ENCODE assay signal across 13 cellular contexts in genomic region chr11:60777572-60777971, GRCh38. TPM values are rescaled to one million over a fixed set of nuclear protein-coding genes. Genes with fewer than 3 reads are reported as not detected.
DNase-seq lines count a peak whose midpoint lies in the region; ATAC-seq, FAIRE-seq and TF ChIP-seq lines count a peak whose summit lies in the region.
"Had no signal": no experiment of that assay in that cellular context is flagged by ENCODE, and none has a peak within 500 bp of the region (broad histone marks: within the 10 kb centered on the region; RNA-seq: fewer than 3 reads in every experiment).

No MANE protein-coding gene starts in this region.

- H3K4me3 ChIP-seq in breast epithelium = no peak overlapping the region
- no peak overlapping the region for H3K4me3 ChIP-seq in K562

- TF ChIP-seq POLR2A in breast epithelium (IDR thresholded peaks at IDR 0.05) (no peak), K562 (conservative IDR thresholded peaks at IDR 0.05) (no peak)

- peaks cover 16% of the 10 kb centered on the region for H3K4me1 Mint-ChIP-seq in MCF 10A (ENCODE audit: insufficient read depth, unreplicated experiment)
- H3K4me1 Mint-ChIP-seq: natural killer cell had no signal

- CTCF ChIA-PET in MCF 10A (lab: Yijun Ruan, JAX) = interaction anchor here (0.5 to 7.6 kb wide), 13 partner anchors 13 to 408 kb away, joined by 3 to 72 read pairs (median 4); no protein-coding TSS in a partner anchor
- CTCF ChIA-PET in K562 (lab: Yijun Ruan, JAX; ENCODE audit: low intra/inter-chr PET ratio) = no interaction called here
- CTCF ChIA-PET in GM10248 (lab: Yijun Ruan, JAX) = interaction anchor here (1.0 to 12.5 kb wide), 11 partner anchors 8 to 411 kb away, joined by 3 to 268 read pairs (median 9); no protein-coding TSS in a partner anchor

- DNase-seq in MCF 10A (ENCODE audit: unreplicated experiment) (peak; percentile 78), breast epithelium (ENCODE audit: low spot score in 2 of 2) (no peak), K562 (ENCODE audit: extremely low read depth in 1 of 4, low spot score in 3 of 4) (no peak), iris pigment epithelial cell (ENCODE audit: low read depth) (peak; percentile 89), GM10248 (ENCODE audit: extremely low spot score) (no peak), NCI-H2171 (lab: John Stamatoyannopoulos, UW) (no peak), NCI-H345 (lab: John Stamatoyannopoulos, UW) (no peak), GM20000 (ENCODE audit: low spot score) (no peak)
- DNase-seq: natural killer cell had no signal

- TF ChIP-seq EP300 in K562 (IDR thresholded peaks at IDR 0.05; ENCODE audit: low read length) = no peak

- peak; percentile 49 for FAIRE-seq in K562 (lab: Jason Lieb, UNC)

- intact Hi-C loops in MCF 10A (cut with micrococcal nuclease) = loop anchor here (5.0 kb wide), 1 partner anchor 395 kb away; no protein-coding TSS in a partner anchor
- intact Hi-C loops in breast epithelium (cut with DNase I; ENCODE audit: low total_unique reads) = no loop called here
- intact Hi-C loops in K562 (cut with micrococcal nuclease) = loop anchor here (5.0 kb wide), 1 partner anchor 350 kb away; no protein-coding TSS in a partner anchor

- no peaks in the 10 kb centered on the region for H3K79me2 ChIP-seq in K562 (ENCODE audit: control insufficient read depth, insufficient read depth, low read length)

- H3K36me3 Mint-ChIP-seq in MCF 10A (ENCODE audit: insufficient read depth, unreplicated experiment) = no peaks in the 10 kb centered on the region
- H3K36me3 Mint-ChIP-seq: natural killer cell had no signal

- H3K27ac ChIP-seq in breast epithelium (no peak overlapping the region), K562 (ENCODE audit: extremely low read depth, low read depth, low read length) (no peak overlapping the region)
- H3K27ac ChIP-seq: 22Rv1 had no signal

- H3K27me3 Mint-ChIP-seq in MCF 10A (ENCODE audit: insufficient read depth, unreplicated experiment) = no peaks in the 10 kb centered on the region
- H3K27me3 Mint-ChIP-seq: stimulated activated naive CD8-positive, alpha-beta T cell treated with anti-CD3 and anti-CD28 coated beads, Interleukin-15, Interleukin-2, amounts not matched to agents 100 ng/mL and 50 ng/mL, for 24 hours had no signal

- H2AFZ ChIP-seq in K562 (ENCODE audit: low read depth, low read length) = no peak overlapping the region

- no peak overlapping the region for H3K4me2 ChIP-seq in K562 (ENCODE audit: insufficient read depth, low read length)

- H3K27ac Mint-ChIP-seq in MCF 10A (ENCODE audit: low read depth, unreplicated experiment) = no peak overlapping the region
- H3K27ac Mint-ChIP-seq: activated T-helper 1 cell treated with anti-CD3 and anti-CD28 coated beads, Interleukin-12 subunit alpha, Interleukin-12 subunit beta, Interleukin-2, Interleukin-4 antibody, amounts not matched to agents 30 ng/mL and 10 ng/mL and 1 ng/mL, durations not matched to agents 14 hours and 24 hours and 36 hours; dendritic cell treated with granulocyte-macrophage colony-stimulating factor and Interleukin-4, amounts not matched to agents 40 ng/mL and 50 ng/mL, for 4 days; natural killer cell; stimulated activated naive CD8-positive, alpha-beta T cell treated with anti-CD3 and anti-CD28 coated beads, Interleukin-15, Interleukin-2, amounts not matched to agents 100 ng/mL and 50 ng/mL, for 24 hours had no signal

- no peak overlapping the region for H3K9ac ChIP-seq in K562 (ENCODE audit: insufficient read depth in 1 of 2, low read depth in 2 of 2, low read length in 2 of 2)

- BruUV-seq in MCF 10A (replicated peaks; lab: Mats Ljungman, UMichigan) (no TSS peak), K562 (replicated peaks; lab: Mats Ljungman, UMichigan) (no TSS peak)

- no peak for TF ChIP-seq RAD21 in K562 (CRISPR knock-in tag; conservative IDR thresholded peaks at IDR 0.05 in 1 of 2, IDR thresholded peaks at IDR 0.05 in 1 of 2)

- WGBS in K562 (ENCODE audit: insufficient coverage, low coverage, missing lambda C conversion rate) = 3% methylated on average over 2 of the region's 2 CpGs

- POLR2A ChIA-PET in MCF 10A (lab: Yijun Ruan, JAX) = interaction anchor here (0.6 to 1.2 kb wide), 3 partner anchors 9 to 128 kb away, joined by 3 read pairs; partner anchors contain the start of gene PRPF19
- POLR2A ChIA-PET in K562 (lab: Yijun Ruan, JAX) = no interaction called here
- POLR2A ChIA-PET in GM10248 (lab: Yijun Ruan, JAX) = no interaction called here

- no peaks in the 10 kb centered on the region for H3K9me3 Mint-ChIP-seq in MCF 10A (ENCODE audit: unreplicated experiment)
- H3K9me3 Mint-ChIP-seq: activated T-helper 1 cell treated with anti-CD3 and anti-CD28 coated beads, Interleukin-12 subunit alpha, Interleukin-12 subunit beta, Interleukin-2, Interleukin-4 antibody, amounts not matched to agents 30 ng/mL and 10 ng/mL and 1 ng/mL, durations not matched to agents 14 hours and 24 hours and 36 hours; dendritic cell treated with granulocyte-macrophage colony-stimulating factor and Interleukin-4, amounts not matched to agents 40 ng/mL and 50 ng/mL, for 4 days; natural killer cell; stimulated activated naive CD8-positive, alpha-beta T cell treated with anti-CD3 and anti-CD28 coated beads, Interleukin-15, Interleukin-2, amounts not matched to agents 100 ng/mL and 50 ng/mL, for 24 hours had no signal

- H3K4me3 Mint-ChIP-seq in MCF 10A (ENCODE audit: unreplicated experiment) = no peak overlapping the region
- H3K4me3 Mint-ChIP-seq: activated T-helper 1 cell treated with anti-CD3 and anti-CD28 coated beads, Interleukin-12 subunit alpha, Interleukin-12 subunit beta, Interleukin-2, Interleukin-4 antibody, amounts not matched to agents 30 ng/mL and 10 ng/mL and 1 ng/mL, durations not matched to agents 14 hours and 24 hours and 36 hours; dendritic cell treated with granulocyte-macrophage colony-stimulating factor and Interleukin-4, amounts not matched to agents 40 ng/mL and 50 ng/mL, for 4 days; natural killer cell; stimulated activated naive CD8-positive, alpha-beta T cell treated with anti-CD3 and anti-CD28 coated beads, Interleukin-15, Interleukin-2, amounts not matched to agents 100 ng/mL and 50 ng/mL, for 24 hours had no signal

- no peaks in the 10 kb centered on the region for H3K9me1 ChIP-seq in K562 (ENCODE audit: control insufficient read depth, insufficient read depth, low read length)

- TF ChIP-seq CTCF in MCF 10A (IDR thresholded peaks at IDR 0.05; ENCODE audit: unreplicated experiment) (no peak), breast epithelium (IDR thresholded peaks at IDR 0.05) (no peak), K562 (IDR thresholded peaks at IDR 0.05 in 2 of 3, conservative IDR thresholded peaks at IDR 0.05 in 1 of 3; ENCODE audit: insufficient read depth in 2 of 3, low read depth in 1 of 3, low read length in 3 of 3) (no peak), GM10248 (IDR thresholded peaks at IDR 0.05; ENCODE audit: control extremely low read depth, extremely low read depth, low read depth, missing control alignments) (no peak), GM20000 (IDR thresholded peaks at IDR 0.05; ENCODE audit: extremely low read depth, missing control alignments) (no peak)

- no peaks in the 10 kb centered on the region for H4K20me1 ChIP-seq in K562 (replicated peaks; ENCODE audit: control insufficient read depth, insufficient read depth, low read length)

- H3K27me3 ChIP-seq in breast epithelium = no peaks in the 10 kb centered on the region
- H3K27me3 ChIP-seq in K562 (ENCODE audit: control insufficient read depth in 2 of 2, insufficient read depth in 2 of 2, low read length in 2 of 2) = peaks cover 7 to 28% of the 10 kb centered on the region in 2 experiments; a peak in 4 of 5 replicates

- H3K36me3 ChIP-seq in breast epithelium (no peaks in the 10 kb centered on the region), K562 (ENCODE audit: control insufficient read depth, insufficient read depth, low read length) (no peaks in the 10 kb centered on the region)

- in situ Hi-C loops in K562 (cut with MboI) = loop anchor here (5.0 kb wide), 1 partner anchor 120 kb away; no protein-coding TSS in a partner anchor

- H3K9me3 ChIP-seq in breast epithelium (no peaks in the 10 kb centered on the region), K562 (replicated peaks; ENCODE audit: control insufficient read depth, insufficient read depth, low read depth, low read length) (no peaks in the 10 kb centered on the region)

- ATAC-seq in K562 = no peak
- ATAC-seq: natural killer cell had no signal

- H3K4me1 ChIP-seq in breast epithelium (no peaks in the 10 kb centered on the region), K562 (replicated peaks in 1 of 2; ENCODE audit: control insufficient read depth in 2 of 2, insufficient read depth in 2 of 2, low read length in 2 of 2) (peaks cover 2 to 13% of the 10 kb centered on the region in 2 experiments; a peak in 3 of 5 replicates)

RNA-seq across cellular contexts. Expression of gene MS4A10, which starts 7.6 kb away (rescaled TPM):
- total RNA-seq in MCF 10A (2022) = not detected in 2 replicates
- total RNA-seq in breast epithelium = not detected
- total RNA-seq in K562 (2011; cell fraction: chromatin; rRNA removed; ENCODE audit: low replicate concordance) = not detected in 2 replicates
- total RNA-seq in K562 (2011; cell fraction: nucleolus; rRNA removed) = not detected in 2 replicates
- not detected in 2 replicates for total RNA-seq in K562 (2011; cell fraction: nucleoplasm; rRNA removed)
- total RNA-seq in K562 (2014; rRNA removed) = not detected in 2 replicates
- total RNA-seq in K562 (2014; rRNA removed; fragmentation: Illumina TruSeq; extraction: Trizol) = not detected in 2 replicates
- total RNA-seq in K562 (2015; rRNA removed; fragmentation: Illumina TruSeq; extraction: Trizol) = not detected in 2 replicates
- not detected in 2 replicates for total RNA-seq in K562 (2021)
- polyA plus RNA-seq in K562 (2011; rRNA removed) = not detected in 2 replicates
- polyA plus RNA-seq in K562 (2011; cell fraction: cytosol; rRNA removed) = not detected in 2 replicates
- not detected in 2 replicates for polyA plus RNA-seq in K562 (2011; cell fraction: nucleus; rRNA removed)
- polyA plus RNA-seq in K562 (2012) = not detected in 2 replicates
- polyA plus RNA-seq in K562 (2014; fragmentation: Illumina TruSeq; extraction: Trizol) = not detected in 2 replicates
- polyA plus RNA-seq in K562 (2014; fragmentation: Nextera tagmentation; extraction: Ambion mirVana) = not detected
- polyA plus RNA-seq in K562 (2014; rRNA removed) = not detected in 2 replicates
- polyA minus RNA-seq in K562 (2011; rRNA and poly(A)+ RNA removed) = not detected in 2 replicates
- polyA minus RNA-seq in K562 (2011; cell fraction: cytosol; rRNA and poly(A)+ RNA removed) = not detected in 2 replicates
- not detected in 2 replicates for polyA minus RNA-seq in K562 (2011; cell fraction: nucleus; rRNA and poly(A)+ RNA removed)
- total RNA-seq: activated T-helper 1 cell treated with anti-CD3 and anti-CD28 coated beads, Interleukin-12 subunit alpha, Interleukin-12 subunit beta, Interleukin-2, Interleukin-4 antibody, amounts not matched to agents 30 ng/mL and 10 ng/mL and 1 ng/mL, durations not matched to agents 14 hours and 24 hours and 36 hours; natural killer cell had no signal

RNA-seq across cellular contexts. Expression of gene MS4A15, which starts 20.9 kb away (rescaled TPM):
- total RNA-seq in MCF 10A (2022) (not detected in 2 replicates), breast epithelium (not detected), K562 (2014; rRNA removed) (not detected in 2 replicates), K562 (2014; rRNA removed; fragmentation: Illumina TruSeq; extraction: Trizol) (not detected in 2 replicates), K562 (2015; rRNA removed; fragmentation: Illumina TruSeq; extraction: Trizol) (not detected in 2 replicates), K562 (2021) (not detected in 2 replicates)
- total RNA-seq in K562 (2011; cell fraction: chromatin; rRNA removed; ENCODE audit: low replicate concordance) = not detected in 2 replicates
- not detected in 2 replicates for total RNA-seq in K562 (2011; cell fraction: nucleolus; rRNA removed)
- not detected in 2 replicates for total RNA-seq in K562 (2011; cell fraction: nucleoplasm; rRNA removed)
- polyA plus RNA-seq in K562 (2011; rRNA removed) (not detected in 2 replicates), K562 (2014; fragmentation: Illumina TruSeq; extraction: Trizol) (not detected in 2 replicates), K562 (2014; fragmentation: Nextera tagmentation; extraction: Ambion mirVana) (not detected), K562 (2014; rRNA removed) (not detected in 2 replicates)
- not detected in 2 replicates for polyA plus RNA-seq in K562 (2011; cell fraction: cytosol; rRNA removed)
- polyA plus RNA-seq in K562 (2011; cell fraction: nucleus; rRNA removed) = not detected in 2 replicates
- polyA plus RNA-seq in K562 (2012) = not detected in 2 replicates
- polyA minus RNA-seq in K562 (2011; rRNA and poly(A)+ RNA removed) = not detected in 2 replicates
- not detected in 2 replicates for polyA minus RNA-seq in K562 (2011; cell fraction: cytosol; rRNA and poly(A)+ RNA removed)
- polyA minus RNA-seq in K562 (2011; cell fraction: nucleus; rRNA and poly(A)+ RNA removed) = not detected in 2 replicates
- total RNA-seq: activated T-helper 1 cell treated with anti-CD3 and anti-CD28 coated beads, Interleukin-12 subunit alpha, Interleukin-12 subunit beta, Interleukin-2, Interleukin-4 antibody, amounts not matched to agents 30 ng/mL and 10 ng/mL and 1 ng/mL, durations not matched to agents 14 hours and 24 hours and 36 hours; natural killer cell had no signal

RNA-seq across cellular contexts. Expression of gene MS4A18, which starts 53.1 kb away (rescaled TPM):
- total RNA-seq in MCF 10A (2022) (not detected in 2 replicates), breast epithelium (not detected), K562 (2014; rRNA removed) (not detected in 2 replicates), K562 (2014; rRNA removed; fragmentation: Illumina TruSeq; extraction: Trizol) (not detected in 2 replicates), K562 (2015; rRNA removed; fragmentation: Illumina TruSeq; extraction: Trizol) (not detected in 2 replicates), K562 (2021) (not detected in 2 replicates)
- total RNA-seq in K562 (2011; cell fraction: chromatin; rRNA removed; ENCODE audit: low replicate concordance) = not detected in 2 replicates
- not detected in 2 replicates for total RNA-seq in K562 (2011; cell fraction: nucleolus; rRNA removed)
- total RNA-seq in K562 (2011; cell fraction: nucleoplasm; rRNA removed) = not detected in 2 replicates
- polyA plus RNA-seq in K562 (2011; rRNA removed) (not detected in 2 replicates), K562 (2014; fragmentation: Illumina TruSeq; extraction: Trizol) (not detected in 2 replicates), K562 (2014; fragmentation: Nextera tagmentation; extraction: Ambion mirVana) (not detected), K562 (2014; rRNA removed) (not detected in 2 replicates)
- polyA plus RNA-seq in K562 (2011; cell fraction: cytosol; rRNA removed) = not detected in 2 replicates
- polyA plus RNA-seq in K562 (2011; cell fraction: nucleus; rRNA removed) = not detected in 2 replicates
- polyA plus RNA-seq in K562 (2012) = not detected in 2 replicates
- not detected in 2 replicates for polyA minus RNA-seq in K562 (2011; rRNA and poly(A)+ RNA removed)
- polyA minus RNA-seq in K562 (2011; cell fraction: cytosol; rRNA and poly(A)+ RNA removed) = not detected in 2 replicates
- not detected in 2 replicates for polyA minus RNA-seq in K562 (2011; cell fraction: nucleus; rRNA and poly(A)+ RNA removed)
- total RNA-seq: activated T-helper 1 cell treated with anti-CD3 and anti-CD28 coated beads, Interleukin-12 subunit alpha, Interleukin-12 subunit beta, Interleukin-2, Interleukin-4 antibody, amounts not matched to agents 30 ng/mL and 10 ng/mL and 1 ng/mL, durations not matched to agents 14 hours and 24 hours and 36 hours; natural killer cell had no signal

Comparison
In these comparisons a context has a peak if more than half of its experiments do, and no peak if none do; other contexts are left out.
1. DNase-seq: peak in MCF 10A (single experiment) and iris pigment epithelial cell (single experiment); none in breast epithelium (0 of 2), K562 (0 of 4), GM10248 (single experiment), NCI-H2171 (single experiment), NCI-H345 (single experiment) and GM20000 (single experiment).